Comparison of ENCODE assay signal across 1 cellular context in the genomic region with DNA sequence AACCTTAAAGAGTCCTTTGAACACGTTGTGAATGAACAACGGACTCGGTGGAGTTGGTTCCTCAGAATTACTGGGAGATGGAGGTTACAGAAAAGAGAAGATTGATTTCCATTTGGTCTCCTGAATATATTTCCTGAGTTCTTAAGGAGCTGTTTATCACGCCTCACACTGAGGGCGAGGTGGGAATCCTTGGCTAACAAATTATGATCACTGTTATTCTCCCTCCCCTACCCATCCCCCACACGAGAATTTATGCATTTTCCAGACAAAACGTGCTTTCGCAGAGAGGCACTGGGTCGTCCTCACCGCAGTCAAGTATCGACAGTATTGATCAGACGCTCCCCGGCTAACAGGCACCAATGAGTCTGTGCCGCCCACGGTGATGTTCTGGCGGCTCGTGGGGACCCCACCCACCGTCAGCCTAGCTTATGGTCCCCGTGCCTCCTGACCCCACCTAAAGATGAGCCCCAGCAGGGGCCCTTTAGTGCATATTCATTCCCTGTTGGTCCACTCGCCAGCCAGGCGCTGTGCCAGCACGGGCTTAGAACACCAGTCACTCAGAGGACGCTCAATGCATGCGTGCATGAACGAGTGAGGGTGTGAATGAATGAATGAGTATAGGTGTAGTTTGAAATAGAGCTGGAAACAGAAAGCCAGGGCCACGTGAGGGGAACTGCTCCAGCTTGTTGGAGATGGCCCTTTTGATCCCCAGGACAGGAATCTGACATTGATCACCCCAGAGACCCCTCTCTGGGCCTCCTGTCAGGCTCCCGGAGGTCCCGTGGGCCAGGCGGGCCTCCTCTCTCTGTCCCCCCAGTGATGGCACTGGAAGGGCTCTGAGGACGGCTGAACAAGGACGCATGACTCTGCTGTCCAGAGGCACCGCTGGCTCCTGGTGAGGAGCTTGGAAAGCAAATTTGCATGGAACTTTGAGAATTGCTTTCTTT.
TF ChIP-seq lines count a peak whose summit lies in the region.

No MANE protein-coding gene starts in this region.

TF ChIP-seq in neural cell, 6 proteins besides CTCF, POLR2A, EP300 and RAD21 (continued from another document):
- TF ChIP-seq, protein P1, sequence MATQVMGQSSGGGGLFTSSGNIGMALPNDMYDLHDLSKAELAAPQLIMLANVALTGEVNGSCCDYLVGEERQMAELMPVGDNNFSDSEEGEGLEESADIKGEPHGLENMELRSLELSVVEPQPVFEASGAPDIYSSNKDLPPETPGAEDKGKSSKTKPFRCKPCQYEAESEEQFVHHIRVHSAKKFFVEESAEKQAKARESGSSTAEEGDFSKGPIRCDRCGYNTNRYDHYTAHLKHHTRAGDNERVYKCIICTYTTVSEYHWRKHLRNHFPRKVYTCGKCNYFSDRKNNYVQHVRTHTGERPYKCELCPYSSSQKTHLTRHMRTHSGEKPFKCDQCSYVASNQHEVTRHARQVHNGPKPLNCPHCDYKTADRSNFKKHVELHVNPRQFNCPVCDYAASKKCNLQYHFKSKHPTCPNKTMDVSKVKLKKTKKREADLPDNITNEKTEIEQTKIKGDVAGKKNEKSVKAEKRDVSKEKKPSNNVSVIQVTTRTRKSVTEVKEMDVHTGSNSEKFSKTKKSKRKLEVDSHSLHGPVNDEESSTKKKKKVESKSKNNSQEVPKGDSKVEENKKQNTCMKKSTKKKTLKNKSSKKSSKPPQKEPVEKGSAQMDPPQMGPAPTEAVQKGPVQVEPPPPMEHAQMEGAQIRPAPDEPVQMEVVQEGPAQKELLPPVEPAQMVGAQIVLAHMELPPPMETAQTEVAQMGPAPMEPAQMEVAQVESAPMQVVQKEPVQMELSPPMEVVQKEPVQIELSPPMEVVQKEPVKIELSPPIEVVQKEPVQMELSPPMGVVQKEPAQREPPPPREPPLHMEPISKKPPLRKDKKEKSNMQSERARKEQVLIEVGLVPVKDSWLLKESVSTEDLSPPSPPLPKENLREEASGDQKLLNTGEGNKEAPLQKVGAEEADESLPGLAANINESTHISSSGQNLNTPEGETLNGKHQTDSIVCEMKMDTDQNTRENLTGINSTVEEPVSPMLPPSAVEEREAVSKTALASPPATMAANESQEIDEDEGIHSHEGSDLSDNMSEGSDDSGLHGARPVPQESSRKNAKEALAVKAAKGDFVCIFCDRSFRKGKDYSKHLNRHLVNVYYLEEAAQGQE (IDR thresholded peaks at IDR 0.05; ENCODE audit: borderline replicate concordance): peak; percentile 61
